ENCODE assay signal across 35 cellular contexts in the genomic region with DNA sequence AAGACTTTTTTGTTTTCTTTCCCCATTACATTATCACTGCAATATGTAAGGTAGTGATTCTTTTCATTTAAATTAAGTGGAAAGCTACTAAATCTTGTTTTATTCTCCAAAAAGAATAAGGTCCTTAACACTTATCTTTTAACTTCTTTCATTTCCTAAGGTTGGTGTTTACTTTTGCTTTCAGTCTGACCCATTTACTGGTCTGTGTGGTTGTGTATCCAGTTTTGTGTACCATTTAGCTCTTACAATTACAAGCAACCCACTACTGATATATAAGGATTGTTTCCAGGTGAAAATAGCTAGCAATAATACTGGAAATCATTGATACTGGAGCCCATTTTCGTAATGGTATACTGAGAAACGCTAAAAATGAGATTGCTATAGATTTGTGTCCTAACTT.
"Had no signal": no experiment of that assay in that cellular context is flagged by ENCODE, and none has a peak within 500 bp of the region (broad histone marks: within the 10 kb centered on the region; RNA-seq: fewer than 3 reads in every experiment).

No MANE protein-coding gene starts in this region.

- H3K4me3 ChIP-seq: adrenal gland, cardiac muscle cell, colonic mucosa had no signal

- FAIRE-seq: bronchial epithelial cell, TTC549 had no signal

- H3K27me3 Mint-ChIP-seq: activated T-helper 17 cell treated with anti-CD3 and anti-CD28 coated beads, Interleukin-2, amount 50 U/mL, for 72 hours; central memory CD8-positive, alpha-beta T cell had no signal

- H3K27ac Mint-ChIP-seq: activated B cell treated with CpG ODN at 0.5 μM for 24 hours; activated CD4-positive, alpha-beta memory T cell treated with anti-CD3 and anti-CD28 coated beads for 36 hours; activated CD4-positive, alpha-beta T cell treated with anti-CD3 and anti-CD28 coated beads, Interleukin-2, amount 10 ng/mL, durations not matched to agents 24 days and 14 days; activated CD8-positive, alpha-beta T cell treated with anti-CD3 and anti-CD28 coated beads for 36 hours; activated naive CD4-positive, alpha-beta T cell treated with anti-CD3 and anti-CD28 coated beads for 36 hours; activated naive CD4-positive, alpha-beta T cell treated with anti-CD3 and anti-CD28 coated beads, Interleukin-2, amount 50 U/mL, for 72 hours; activated naive CD8-positive, alpha-beta T cell treated with anti-CD3 and anti-CD28 coated beads for 36 hours; activated T-cell treated with anti-CD3 and anti-CD28 coated beads, Interleukin-2, amount 50 U/mL, for 72 hours; activated T-helper 1 cell treated with anti-CD3 and anti-CD28 coated beads, Interleukin-12 subunit alpha, Interleukin-12 subunit beta, Interleukin-2, Interleukin-4 antibody, amounts not matched to agents 30 ng/mL and 10 ng/mL and 1 ng/mL, durations not matched to agents 14 hours and 24 hours and 36 hours; activated T-helper 17 cell treated with anti-CD3 and anti-CD28 coated beads, Interleukin-2, amount 50 U/mL, for 72 hours; T-helper 2 cell treated with Interferon-gamma antibody and Interleukin-4, amounts not matched to agents 5 μg/mL and 100 μg/mL, for 36 hours had no signal

- H3K27me3 ChIP-seq: cardiac muscle cell had no signal

- H3K36me3 Mint-ChIP-seq: activated CD4-positive, alpha-beta memory T cell treated with anti-CD3 and anti-CD28 coated beads for 36 hours; activated naive CD8-positive, alpha-beta T cell treated with anti-CD3 and anti-CD28 coated beads for 36 hours; brain had no signal

- ATAC-seq: activated CD8-positive, alpha-beta T cell treated with anti-CD3 and anti-CD28 coated beads for 36 hours; activated naive CD4-positive, alpha-beta T cell treated with anti-CD3 and anti-CD28 coated beads, Interleukin-2, amount 50 U/mL, for 72 hours; activated T-cell treated with anti-CD3 and anti-CD28 coated beads, Interleukin-2, amount 50 U/mL, for 4 hours; activated T-cell treated with anti-CD3 and anti-CD28 coated beads, Interleukin-2, amount 50 U/mL, for 72 hours; activated T-helper 17 cell treated with anti-CD3 and anti-CD28 coated beads, Interleukin-2, amount 50 U/mL, for 72 hours had no signal

- H3K9me3 Mint-ChIP-seq: activated B cell treated with CpG ODN at 0.5 μM for 24 hours; activated CD4-positive, alpha-beta memory T cell treated with anti-CD3 and anti-CD28 coated beads for 36 hours; activated CD4-positive, alpha-beta T cell treated with anti-CD3 and anti-CD28 coated beads, Interleukin-2, amount 10 ng/mL, durations not matched to agents 24 days and 14 days; activated CD8-positive, alpha-beta T cell treated with anti-CD3 and anti-CD28 coated beads for 36 hours; activated naive CD4-positive, alpha-beta T cell treated with anti-CD3 and anti-CD28 coated beads for 36 hours; activated naive CD4-positive, alpha-beta T cell treated with anti-CD3 and anti-CD28 coated beads, Interleukin-2, amount 50 U/mL, for 72 hours; activated naive CD8-positive, alpha-beta T cell treated with anti-CD3 and anti-CD28 coated beads for 36 hours; activated T-cell treated with anti-CD3 and anti-CD28 coated beads, Interleukin-2, amount 50 U/mL, for 4 hours; activated T-cell treated with anti-CD3 and anti-CD28 coated beads, Interleukin-2, amount 50 U/mL, for 72 hours; activated T-helper 1 cell treated with anti-CD3 and anti-CD28 coated beads, Interleukin-12 subunit alpha, Interleukin-12 subunit beta, Interleukin-2, Interleukin-4 antibody, amounts not matched to agents 30 ng/mL and 10 ng/mL and 1 ng/mL, durations not matched to agents 14 hours and 24 hours and 36 hours; activated T-helper 17 cell treated with anti-CD3 and anti-CD28 coated beads, Interleukin-2, amount 50 U/mL, for 72 hours; central memory CD8-positive, alpha-beta T cell; T-helper 2 cell treated with Interferon-gamma antibody and Interleukin-4, amounts not matched to agents 5 μg/mL and 100 μg/mL, for 36 hours had no signal

- H3K4me1 ChIP-seq: adrenal gland, colonic mucosa had no signal

- H3K4me1 Mint-ChIP-seq: activated B cell treated with CpG ODN at 0.5 μM for 24 hours; activated CD4-positive, alpha-beta T cell treated with anti-CD3 and anti-CD28 coated beads, Interleukin-2, amount 10 ng/mL, durations not matched to agents 24 days and 14 days; activated naive CD8-positive, alpha-beta T cell treated with anti-CD3 and anti-CD28 coated beads for 36 hours; activated T-helper 17 cell treated with anti-CD3 and anti-CD28 coated beads, Interleukin-2, amount 50 U/mL, for 72 hours; central memory CD8-positive, alpha-beta T cell had no signal

- H3K9me3 ChIP-seq: adrenal gland, colonic mucosa had no signal

- DNase-seq: activated B cell treated with CpG ODN at 0.5 μM for 24 hours; activated CD4-positive, alpha-beta memory T cell treated with anti-CD3 and anti-CD28 coated beads for 36 hours; activated CD4-positive, alpha-beta T cell treated with anti-CD3 and anti-CD28 coated beads for 4 hours; activated CD4-positive, alpha-beta T cell treated with anti-CD3 and anti-CD28 coated beads, Interleukin-2, amount 10 ng/mL, durations not matched to agents 24 days and 14 days; activated CD4-positive, alpha-beta T cell treated with anti-CD3 and anti-CD28 coated beads, Interleukin-2, amount 50 U/mL, for 1 hour; activated CD4-positive, alpha-beta T cell treated with anti-CD3 and anti-CD28 coated beads, Interleukin-2, amount 50 U/mL, for 4 hours; activated CD4-positive, CD25-positive, alpha-beta regulatory T cell treated with anti-CD3 and anti-CD28 coated beads, Interleukin-2, amount 50 U/mL, for 72 hours; activated CD8-positive, alpha-beta memory T cell treated with anti-CD3 and anti-CD28 coated beads, Interleukin-2, amount 50 U/mL, for 4 hours; activated CD8-positive, alpha-beta T cell treated with anti-CD3 and anti-CD28 coated beads for 36 hours; activated effector memory CD4-positive, alpha-beta T cell treated with anti-CD3 and anti-CD28 coated beads, Interleukin-2, amount 50 U/mL, for 16 hours; activated gamma-delta T cell treated with Interleukin-2 at 50 U/mL for 16 hours; activated naive CD4-positive, alpha-beta T cell; activated naive CD4-positive, alpha-beta T cell treated with anti-CD3 and anti-CD28 coated beads for 36 hours; activated naive CD4-positive, alpha-beta T cell treated with anti-CD3 and anti-CD28 coated beads, Interleukin-2, amount 50 U/mL, for 16 hours; activated naive CD8-positive, alpha-beta T cell treated with anti-CD3 and anti-CD28 coated beads for 36 hours; activated T-cell treated with anti-CD3 and anti-CD28 coated beads for 4 hours; activated T-cell treated with anti-CD3 and anti-CD28 coated beads, Interleukin-2, amount 50 U/mL, for 1 hour; activated T-cell treated with anti-CD3 and anti-CD28 coated beads, Interleukin-2, amount 50 U/mL, for 4 hours; activated T-cell treated with anti-CD3 and anti-CD28 coated beads, Interleukin-2, amount 50 U/mL, for 72 hours; adrenal gland; amniotic stem cell; aorta; cerebellar nuclear complex; colonic mucosa; T-helper 9 cell had no signal

- H3K36me3 ChIP-seq: adrenal gland, cardiac muscle cell, colonic mucosa had no signal

- H3K27ac ChIP-seq: adrenal gland, cardiac muscle cell, colonic mucosa, VCaP had no signal

- H3K4me3 Mint-ChIP-seq: activated B cell treated with CpG ODN at 0.5 μM for 24 hours; activated CD4-positive, alpha-beta memory T cell treated with anti-CD3 and anti-CD28 coated beads for 36 hours; activated CD4-positive, alpha-beta T cell treated with anti-CD3 and anti-CD28 coated beads, Interleukin-2, amount 10 ng/mL, durations not matched to agents 24 days and 14 days; activated CD8-positive, alpha-beta T cell treated with anti-CD3 and anti-CD28 coated beads for 36 hours; activated naive CD4-positive, alpha-beta T cell treated with anti-CD3 and anti-CD28 coated beads for 36 hours; activated naive CD8-positive, alpha-beta T cell treated with anti-CD3 and anti-CD28 coated beads for 36 hours; activated T-cell treated with anti-CD3 and anti-CD28 coated beads, Interleukin-2, amount 50 U/mL, for 4 hours; activated T-cell treated with anti-CD3 and anti-CD28 coated beads, Interleukin-2, amount 50 U/mL, for 72 hours; activated T-helper 1 cell treated with anti-CD3 and anti-CD28 coated beads, Interleukin-12 subunit alpha, Interleukin-12 subunit beta, Interleukin-2, Interleukin-4 antibody, amounts not matched to agents 30 ng/mL and 10 ng/mL and 1 ng/mL, durations not matched to agents 14 hours and 24 hours and 36 hours; activated T-helper 17 cell treated with anti-CD3 and anti-CD28 coated beads, Interleukin-2, amount 50 U/mL, for 72 hours; central memory CD8-positive, alpha-beta T cell; T-helper 2 cell treated with Interferon-gamma antibody and Interleukin-4, amounts not matched to agents 5 μg/mL and 100 μg/mL, for 36 hours had no signal
